ENCODE assay signal across 1 cellular context in the genomic region with DNA sequence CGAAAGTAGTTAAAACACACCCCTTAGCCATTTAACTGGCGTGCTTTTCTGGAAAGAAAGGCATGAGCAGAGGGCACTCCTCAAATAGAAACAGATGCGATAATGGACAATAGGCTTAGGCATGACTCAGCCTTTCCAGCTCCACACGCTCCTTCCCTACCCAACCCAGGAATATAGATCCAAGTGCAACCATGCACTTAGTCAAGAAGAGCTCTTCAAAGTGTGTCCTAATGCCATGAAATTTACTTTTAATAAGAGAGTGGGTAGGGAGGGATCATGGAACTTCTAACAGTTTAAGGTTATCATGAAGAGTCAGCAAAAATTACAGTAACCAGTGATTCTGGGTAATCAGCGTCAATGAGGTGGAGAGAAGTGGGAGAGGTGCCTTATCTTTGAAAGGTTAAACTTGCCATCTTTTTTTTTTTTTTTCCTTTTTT.
TF ChIP-seq lines count a peak whose summit lies in the region.

No MANE protein-coding gene starts in this region.

TF ChIP-seq in GM23338, 12 proteins besides CTCF, POLR2A, EP300 and RAD21:
- TF ChIP-seq, protein P1, sequence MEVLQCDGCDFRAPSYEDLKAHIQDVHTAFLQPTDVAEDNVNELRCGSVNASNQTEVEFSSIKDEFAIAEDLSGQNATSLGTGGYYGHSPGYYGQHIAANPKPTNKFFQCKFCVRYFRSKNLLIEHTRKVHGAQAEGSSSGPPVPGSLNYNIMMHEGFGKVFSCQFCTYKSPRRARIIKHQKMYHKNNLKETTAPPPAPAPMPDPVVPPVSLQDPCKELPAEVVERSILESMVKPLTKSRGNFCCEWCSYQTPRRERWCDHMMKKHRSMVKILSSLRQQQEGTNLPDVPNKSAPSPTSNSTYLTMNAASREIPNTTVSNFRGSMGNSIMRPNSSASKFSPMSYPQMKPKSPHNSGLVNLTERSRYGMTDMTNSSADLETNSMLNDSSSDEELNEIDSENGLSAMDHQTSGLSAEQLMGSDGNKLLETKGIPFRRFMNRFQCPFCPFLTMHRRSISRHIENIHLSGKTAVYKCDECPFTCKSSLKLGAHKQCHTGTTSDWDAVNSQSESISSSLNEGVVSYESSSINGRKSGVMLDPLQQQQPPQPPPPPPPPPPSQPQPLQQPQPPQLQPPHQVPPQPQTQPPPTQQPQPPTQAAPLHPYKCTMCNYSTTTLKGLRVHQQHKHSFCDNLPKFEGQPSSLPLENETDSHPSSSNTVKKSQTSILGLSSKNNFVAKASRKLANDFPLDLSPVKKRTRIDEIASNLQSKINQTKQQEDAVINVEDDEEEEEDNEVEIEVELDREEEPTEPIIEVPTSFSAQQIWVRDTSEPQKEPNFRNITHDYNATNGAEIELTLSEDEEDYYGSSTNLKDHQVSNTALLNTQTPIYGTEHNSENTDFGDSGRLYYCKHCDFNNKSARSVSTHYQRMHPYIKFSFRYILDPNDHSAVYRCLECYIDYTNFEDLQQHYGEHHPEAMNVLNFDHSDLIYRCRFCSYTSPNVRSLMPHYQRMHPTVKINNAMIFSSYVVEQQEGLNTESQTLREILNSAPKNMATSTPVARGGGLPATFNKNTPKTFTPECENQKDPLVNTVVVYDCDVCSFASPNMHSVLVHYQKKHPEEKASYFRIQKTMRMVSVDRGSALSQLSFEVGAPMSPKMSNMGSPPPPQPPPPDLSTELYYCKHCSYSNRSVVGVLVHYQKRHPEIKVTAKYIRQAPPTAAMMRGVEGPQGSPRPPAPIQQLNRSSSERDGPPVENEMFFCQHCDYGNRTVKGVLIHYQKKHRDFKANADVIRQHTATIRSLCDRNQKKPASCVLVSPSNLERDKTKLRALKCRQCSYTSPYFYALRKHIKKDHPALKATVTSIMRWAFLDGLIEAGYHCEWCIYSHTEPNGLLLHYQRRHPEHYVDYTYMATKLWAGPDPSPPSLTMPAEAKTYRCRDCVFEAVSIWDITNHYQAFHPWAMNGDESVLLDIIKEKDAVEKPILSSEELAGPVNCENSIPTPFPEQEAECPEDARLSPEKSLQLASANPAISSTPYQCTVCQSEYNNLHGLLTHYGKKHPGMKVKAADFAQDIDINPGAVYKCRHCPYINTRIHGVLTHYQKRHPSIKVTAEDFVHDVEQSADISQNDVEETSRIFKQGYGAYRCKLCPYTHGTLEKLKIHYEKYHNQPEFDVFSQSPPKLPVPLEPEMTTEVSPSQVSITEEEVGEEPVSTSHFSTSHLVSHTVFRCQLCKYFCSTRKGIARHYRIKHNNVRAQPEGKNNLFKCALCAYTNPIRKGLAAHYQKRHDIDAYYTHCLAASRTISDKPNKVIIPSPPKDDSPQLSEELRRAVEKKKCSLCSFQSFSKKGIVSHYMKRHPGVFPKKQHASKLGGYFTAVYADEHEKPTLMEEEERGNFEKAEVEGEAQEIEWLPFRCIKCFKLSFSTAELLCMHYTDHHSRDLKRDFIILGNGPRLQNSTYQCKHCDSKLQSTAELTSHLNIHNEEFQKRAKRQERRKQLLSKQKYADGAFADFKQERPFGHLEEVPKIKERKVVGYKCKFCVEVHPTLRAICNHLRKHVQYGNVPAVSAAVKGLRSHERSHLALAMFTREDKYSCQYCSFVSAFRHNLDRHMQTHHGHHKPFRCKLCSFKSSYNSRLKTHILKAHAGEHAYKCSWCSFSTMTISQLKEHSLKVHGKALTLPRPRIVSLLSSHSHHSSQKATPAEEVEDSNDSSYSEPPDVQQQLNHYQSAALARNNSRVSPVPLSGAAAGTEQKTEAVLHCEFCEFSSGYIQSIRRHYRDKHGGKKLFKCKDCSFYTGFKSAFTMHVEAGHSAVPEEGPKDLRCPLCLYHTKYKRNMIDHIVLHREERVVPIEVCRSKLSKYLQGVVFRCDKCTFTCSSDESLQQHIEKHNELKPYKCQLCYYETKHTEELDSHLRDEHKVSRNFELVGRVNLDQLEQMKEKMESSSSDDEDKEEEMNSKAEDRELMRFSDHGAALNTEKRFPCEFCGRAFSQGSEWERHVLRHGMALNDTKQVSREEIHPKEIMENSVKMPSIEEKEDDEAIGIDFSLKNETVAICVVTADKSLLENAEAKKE (CRISPR knock-in tag; IDR thresholded peaks at IDR 0.05): no peak
- no peak for TF ChIP-seq EZH2 (IDR thresholded peaks at IDR 0.05; ENCODE audit: low read depth, unreplicated experiment)
- no peak for TF ChIP-seq NANOG (IDR thresholded peaks at IDR 0.05; ENCODE audit: borderline replicate concordance)
- TF ChIP-seq, protein P2, sequence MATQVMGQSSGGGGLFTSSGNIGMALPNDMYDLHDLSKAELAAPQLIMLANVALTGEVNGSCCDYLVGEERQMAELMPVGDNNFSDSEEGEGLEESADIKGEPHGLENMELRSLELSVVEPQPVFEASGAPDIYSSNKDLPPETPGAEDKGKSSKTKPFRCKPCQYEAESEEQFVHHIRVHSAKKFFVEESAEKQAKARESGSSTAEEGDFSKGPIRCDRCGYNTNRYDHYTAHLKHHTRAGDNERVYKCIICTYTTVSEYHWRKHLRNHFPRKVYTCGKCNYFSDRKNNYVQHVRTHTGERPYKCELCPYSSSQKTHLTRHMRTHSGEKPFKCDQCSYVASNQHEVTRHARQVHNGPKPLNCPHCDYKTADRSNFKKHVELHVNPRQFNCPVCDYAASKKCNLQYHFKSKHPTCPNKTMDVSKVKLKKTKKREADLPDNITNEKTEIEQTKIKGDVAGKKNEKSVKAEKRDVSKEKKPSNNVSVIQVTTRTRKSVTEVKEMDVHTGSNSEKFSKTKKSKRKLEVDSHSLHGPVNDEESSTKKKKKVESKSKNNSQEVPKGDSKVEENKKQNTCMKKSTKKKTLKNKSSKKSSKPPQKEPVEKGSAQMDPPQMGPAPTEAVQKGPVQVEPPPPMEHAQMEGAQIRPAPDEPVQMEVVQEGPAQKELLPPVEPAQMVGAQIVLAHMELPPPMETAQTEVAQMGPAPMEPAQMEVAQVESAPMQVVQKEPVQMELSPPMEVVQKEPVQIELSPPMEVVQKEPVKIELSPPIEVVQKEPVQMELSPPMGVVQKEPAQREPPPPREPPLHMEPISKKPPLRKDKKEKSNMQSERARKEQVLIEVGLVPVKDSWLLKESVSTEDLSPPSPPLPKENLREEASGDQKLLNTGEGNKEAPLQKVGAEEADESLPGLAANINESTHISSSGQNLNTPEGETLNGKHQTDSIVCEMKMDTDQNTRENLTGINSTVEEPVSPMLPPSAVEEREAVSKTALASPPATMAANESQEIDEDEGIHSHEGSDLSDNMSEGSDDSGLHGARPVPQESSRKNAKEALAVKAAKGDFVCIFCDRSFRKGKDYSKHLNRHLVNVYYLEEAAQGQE (IDR thresholded peaks at IDR 0.05; ENCODE audit: unreplicated experiment): no peak
- no peak for TF ChIP-seq JUNB (IDR thresholded peaks at IDR 0.05; ENCODE audit: unreplicated experiment)
